8 cellular contexts compared by ENCODE assay signal in the genomic region with DNA sequence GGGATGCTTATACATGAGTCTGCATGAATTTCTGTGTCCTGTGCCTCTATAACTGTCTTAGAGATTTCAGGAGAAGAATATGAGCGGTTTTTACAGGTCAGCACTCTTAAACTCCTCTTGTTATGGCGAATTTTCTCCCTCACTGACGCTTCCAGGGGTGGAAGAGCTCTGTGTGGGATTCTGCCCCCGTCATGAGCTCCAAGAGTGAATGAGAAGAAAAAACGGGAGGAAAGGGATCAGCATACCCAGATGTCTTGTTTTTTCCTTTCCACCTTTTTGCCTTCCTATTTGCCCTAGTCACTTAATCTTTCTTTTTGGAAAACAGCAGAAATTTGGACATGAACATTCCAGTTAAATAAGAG. TPM values are rescaled to one million over a fixed set of nuclear protein-coding genes. Genes with fewer than 3 reads are reported as not detected.
DNase-seq lines count a peak whose midpoint lies in the region; ATAC-seq and TF ChIP-seq lines count a peak whose summit lies in the region.

No MANE protein-coding gene starts in this region.

- no peak for TF ChIP-seq CTCF in breast epithelium (IDR thresholded peaks at IDR 0.05)

- no peaks in the 10 kb centered on the region for H3K4me1 ChIP-seq in breast epithelium
- peaks cover 14% of the 10 kb centered on the region for H3K4me1 ChIP-seq in mononuclear cell (ENCODE audit: insufficient read depth, low read length)

- no peaks in the 10 kb centered on the region for H3K36me3 ChIP-seq in breast epithelium

- no peak for TF ChIP-seq POLR2A in breast epithelium (IDR thresholded peaks at IDR 0.05)

- no peaks in the 10 kb centered on the region for H3K9me3 ChIP-seq in breast epithelium
- no peaks in the 10 kb centered on the region for H3K9me3 ChIP-seq in mononuclear cell (ENCODE audit: low read depth, low read length)

- ATAC-seq in HG02885 (IDR thresholded peaks at IDR 0.05; ENCODE audit: poor library complexity, unreplicated experiment), result peak; percentile 5
- no peak for ATAC-seq in HG03521 (IDR thresholded peaks at IDR 0.05; ENCODE audit: unreplicated experiment)
- no peak for ATAC-seq in HG03520 (IDR thresholded peaks at IDR 0.05; ENCODE audit: unreplicated experiment)

- H3K27me3 ChIP-seq in breast epithelium (no peaks in the 10 kb centered on the region), mononuclear cell (ENCODE audit: insufficient read depth, low read length) (no peaks in the 10 kb centered on the region)

- H3K4me3 ChIP-seq in breast epithelium (peak overlapping the region; percentile 59 to 76 (median 74)), mononuclear cell (ENCODE audit: low read length) (peak overlapping the region; percentile 51)

- peak overlapping the region; percentile 14 to 77 for H3K27ac ChIP-seq in breast epithelium

- intact Hi-C loops in breast epithelium (cut with DNase I; ENCODE audit: low total_unique reads), result no loop called here

- DNase-seq in AG08395 (ENCODE audit: low spot score) (peak; percentile 30), breast epithelium (ENCODE audit: low spot score in 2 of 2) (no peak), DMS153 (lab: John Stamatoyannopoulos, UW) (no peak), NCI-H1436 treated with DMSO at 0.1 percent for 48 hours (lab: John Stamatoyannopoulos, UW) (no peak)

RNA-seq across cellular contexts. Expression of gene PFKM, which starts 0.7 kb away (rescaled TPM):
- total RNA-seq in breast epithelium, result 10 to 100 TPM; 19.0 to 40.0 (median 31.8) TPM
- 4.3 TPM for total RNA-seq in mononuclear cell

RNA-seq across cellular contexts. Expression of gene SENP1, which starts 13.9 kb away (rescaled TPM):
- total RNA-seq in breast epithelium (10 to 100 TPM; 14.4 to 36.1 (median 30.2) TPM), mononuclear cell (52.9 TPM)

RNA-seq across cellular contexts. Expression of gene ASB8, which starts 37.5 kb away (rescaled TPM):
- total RNA-seq in breast epithelium (10 to 100 TPM; 20.6 to 37.2 (median 30.6) TPM), mononuclear cell (47.3 TPM)
